In genomic region chrX:41922125-41922521, GRCh38 we compare ENCODE assay signal across 8 cellular contexts. TPM values are rescaled to one million over a fixed set of nuclear protein-coding genes. Genes with fewer than 3 reads are reported as not detected.
DNase-seq lines count a peak whose midpoint lies in the region; ATAC-seq and TF ChIP-seq lines count a peak whose summit lies in the region.

No MANE protein-coding gene starts in this region.

- peak overlapping the region; percentile 79 for H3K27ac Mint-ChIP-seq in activated naive CD4-positive, alpha-beta T cell treated with anti-CD3 and anti-CD28 coated beads, Interleukin-2, amount 50 U/mL, for 24 hours

- TF ChIP-seq CTCF in spleen (IDR thresholded peaks at IDR 0.05 in 8 of 11, conservative IDR thresholded peaks at IDR 0.05 in 3 of 11) = no peak

- peak; percentile 43 to 58 for DNase-seq in NCI-H524 (lab: John Stamatoyannopoulos, UW)
- no peak for DNase-seq in NCI-H524 treated with DMSO at 0.1 percent for 48 hours (lab: John Stamatoyannopoulos, UW)
- DNase-seq in NCI-H345 (lab: John Stamatoyannopoulos, UW) = peak; percentile 21
- no peak for DNase-seq in spleen
- no peak for DNase-seq in NCI-H187 (lab: John Stamatoyannopoulos, UW)

- H3K9me3 Mint-ChIP-seq in activated naive CD4-positive, alpha-beta T cell treated with anti-CD3 and anti-CD28 coated beads, Interleukin-2, amount 50 U/mL, for 24 hours = no peaks in the 10 kb centered on the region

- H3K4me1 ChIP-seq in iPS-15b (ENCODE audit: control insufficient read depth, insufficient read depth, low read length) (no peaks in the 10 kb centered on the region), spleen (peaks cover 0 to 38% (median 9%) of the 10 kb centered on the region in 6 donors)

- ATAC-seq in GM19023 (IDR thresholded peaks at IDR 0.05; ENCODE audit: unreplicated experiment) = no peak

- peak overlapping the region; percentile 86 for H3K4me3 ChIP-seq in iPS-15b (ENCODE audit: low read depth, low read length)
- H3K4me3 ChIP-seq in spleen = peak overlapping the region; percentile 41 to 79 (median 54)

- peak overlapping the region; percentile 41 for H3K9ac ChIP-seq in iPS-15b (ENCODE audit: low read depth, low read length)

- TF ChIP-seq POLR2A in spleen (IDR thresholded peaks at IDR 0.05) = no peak

- peak overlapping the region; percentile 95 for H3K4me3 Mint-ChIP-seq in activated naive CD4-positive, alpha-beta T cell treated with anti-CD3 and anti-CD28 coated beads, Interleukin-2, amount 50 U/mL, for 24 hours

- H3K27me3 Mint-ChIP-seq in activated naive CD4-positive, alpha-beta T cell treated with anti-CD3 and anti-CD28 coated beads, Interleukin-2, amount 50 U/mL, for 24 hours = no peaks in the 10 kb centered on the region

- no peaks in the 10 kb centered on the region for H3K36me3 Mint-ChIP-seq in activated naive CD4-positive, alpha-beta T cell treated with anti-CD3 and anti-CD28 coated beads, Interleukin-2, amount 50 U/mL, for 24 hours

- intact Hi-C loops in spleen (cut with DNase I; ENCODE audit: low total_unique reads) = no loop called here

- peaks cover 49% of the 10 kb centered on the region for H3K4me1 Mint-ChIP-seq in activated naive CD4-positive, alpha-beta T cell treated with anti-CD3 and anti-CD28 coated beads, Interleukin-2, amount 50 U/mL, for 24 hours

- H3K27ac ChIP-seq in spleen = peak overlapping the region in 6 of 8 donors; percentile 62 to 88 (median 84)

- 1 to 39% (median 1%) methylated on average over 12 of the region's 12 CpGs for WGBS in spleen, 5 donors

- H3K27me3 ChIP-seq in iPS-15b (ENCODE audit: control insufficient read depth, insufficient read depth, low read length) (peaks cover 10% of the 10 kb centered on the region), spleen (replicated peaks in 1 of 7) (no peaks in the 10 kb centered on the region)

- H3K9me3 ChIP-seq in iPS-15b (ENCODE audit: control insufficient read depth, insufficient read depth, low read length) (no peaks in the 10 kb centered on the region), spleen (no peaks in the 10 kb centered on the region)

- H3K36me3 ChIP-seq in iPS-15b (ENCODE audit: control insufficient read depth, insufficient read depth, low read length) = no peaks in the 10 kb centered on the region
- no peaks in the 10 kb centered on the region for H3K36me3 ChIP-seq in spleen

RNA-seq across cellular contexts. Expression of gene CASK, which starts 1.2 kb away (rescaled TPM):
- 10 to 100 TPM; 34.4 to 63.7 (median 47.2) TPM for total RNA-seq in spleen
- polyA plus RNA-seq in spleen = 1 to 10 TPM; 4.7 to 6.1 (median 5.0) TPM

Comparison
In these comparisons a context has a peak if more than half of its experiments do, and no peak if none do; other contexts are left out.
1. DNase-seq: peak in NCI-H524 (2 of 2) and NCI-H345 (single experiment); none in NCI-H524 treated with DMSO at 0.1 percent for 48 hours (single experiment), spleen (single experiment) and NCI-H187 (0 of 2).